ENCODE assay signal across 40 cellular contexts in genomic region chr6:143657809-143658208, GRCh38.
"Had no signal": no experiment of that assay in that cellular context is flagged by ENCODE, and none has a peak within 500 bp of the region (broad histone marks: within the 10 kb centered on the region; RNA-seq: fewer than 3 reads in every experiment).

No MANE protein-coding gene starts in this region.

- ATAC-seq: activated naive CD4-positive, alpha-beta T cell treated with anti-CD3 and anti-CD28 coated beads, Interleukin-2, amount 50 U/mL, for 72 hours; activated naive CD8-positive, alpha-beta T cell treated with anti-CD3 and anti-CD28 coated beads, Interleukin-2, amount 50 U/mL, for 24 hours; activated T-cell treated with anti-CD3 and anti-CD28 coated beads, Interleukin-2, amount 50 U/mL, for 4 hours; activated T-cell treated with anti-CD3 and anti-CD28 coated beads, Interleukin-2, amount 50 U/mL, for 72 hours; activated T-helper 17 cell treated with anti-CD3 and anti-CD28 coated beads, Interleukin-2, amount 50 U/mL, for 72 hours; body of pancreas had no signal

- H3K4me1 Mint-ChIP-seq: activated naive CD4-positive, alpha-beta T cell treated with anti-CD3 and anti-CD28 coated beads, Interleukin-2, amount 10 ng/mL, durations not matched to agents 7 days and 5 days; activated naive CD4-positive, alpha-beta T cell treated with anti-CD3 and anti-CD28 coated beads, Interleukin-2, amount 50 U/mL, for 24 hours; activated naive CD8-positive, alpha-beta T cell treated with anti-CD3 and anti-CD28 coated beads for 36 hours; activated naive CD8-positive, alpha-beta T cell treated with anti-CD3 and anti-CD28 coated beads, Interleukin-2, amount 10 ng/mL, durations not matched to agents 7 days and 5 days; activated naive CD8-positive, alpha-beta T cell treated with anti-CD3 and anti-CD28 coated beads, Interleukin-2, amount 50 U/mL, for 24 hours; activated T-helper 17 cell treated with anti-CD3 and anti-CD28 coated beads, Interleukin-2, amount 50 U/mL, for 72 hours; brain had no signal

- H3K36me3 ChIP-seq: adrenal gland, ascending aorta, brain microvascular endothelial cell, breast epithelium, cardiac muscle cell had no signal

- H3K4me3 ChIP-seq: adrenal gland, ascending aorta, body of pancreas, breast epithelium, cardiac muscle cell had no signal

- H3K4me1 ChIP-seq: adrenal gland, body of pancreas, breast epithelium had no signal

- H3K27me3 Mint-ChIP-seq: activated naive CD4-positive, alpha-beta T cell treated with anti-CD3 and anti-CD28 coated beads, Interleukin-2, amount 10 ng/mL, durations not matched to agents 7 days and 5 days; activated naive CD4-positive, alpha-beta T cell treated with anti-CD3 and anti-CD28 coated beads, Interleukin-2, amount 50 U/mL, for 24 hours; activated naive CD8-positive, alpha-beta T cell; activated naive CD8-positive, alpha-beta T cell treated with anti-CD3 and anti-CD28 coated beads for 36 hours; activated naive CD8-positive, alpha-beta T cell treated with anti-CD3 and anti-CD28 coated beads, Interleukin-2, amount 10 ng/mL, durations not matched to agents 7 days and 5 days; activated naive CD8-positive, alpha-beta T cell treated with anti-CD3 and anti-CD28 coated beads, Interleukin-2, amount 50 U/mL, for 24 hours; activated T-cell treated with anti-CD3 and anti-CD28 coated beads, Interleukin-2, amount 50 U/mL, for 24 hours; activated T-helper 17 cell treated with anti-CD3 and anti-CD28 coated beads, Interleukin-2, amount 50 U/mL, for 72 hours; brain; central memory CD8-positive, alpha-beta T cell had no signal

- H3K9me3 ChIP-seq: adrenal gland, ascending aorta, body of pancreas had no signal

- H3K27ac ChIP-seq: adrenal gland, ascending aorta, body of pancreas, brain microvascular endothelial cell, breast epithelium, cardiac muscle cell had no signal

- H3K27me3 ChIP-seq: adrenal gland, ascending aorta, body of pancreas, brain microvascular endothelial cell, breast epithelium, cardiac muscle cell had no signal

- H3K36me3 Mint-ChIP-seq: brain had no signal

- H3K4me3 Mint-ChIP-seq: activated naive CD4-positive, alpha-beta T cell treated with anti-CD3 and anti-CD28 coated beads for 36 hours; activated naive CD4-positive, alpha-beta T cell treated with anti-CD3 and anti-CD28 coated beads, Interleukin-2, amount 10 ng/mL, durations not matched to agents 7 days and 5 days; activated naive CD4-positive, alpha-beta T cell treated with anti-CD3 and anti-CD28 coated beads, Interleukin-2, amount 50 U/mL, for 24 hours; activated naive CD8-positive, alpha-beta T cell; activated naive CD8-positive, alpha-beta T cell treated with anti-CD3 and anti-CD28 coated beads for 36 hours; activated naive CD8-positive, alpha-beta T cell treated with anti-CD3 and anti-CD28 coated beads, Interleukin-2, amount 10 ng/mL, durations not matched to agents 7 days and 5 days; activated naive CD8-positive, alpha-beta T cell treated with anti-CD3 and anti-CD28 coated beads, Interleukin-2, amount 50 U/mL, for 24 hours; activated T-cell treated with anti-CD3 and anti-CD28 coated beads, Interleukin-2, amount 50 U/mL, for 24 hours; activated T-cell treated with anti-CD3 and anti-CD28 coated beads, Interleukin-2, amount 50 U/mL, for 4 hours; activated T-cell treated with anti-CD3 and anti-CD28 coated beads, Interleukin-2, amount 50 U/mL, for 72 hours; activated T-helper 1 cell treated with anti-CD3 and anti-CD28 coated beads, Interleukin-12 subunit alpha, Interleukin-12 subunit beta, Interleukin-2, Interleukin-4 antibody, amounts not matched to agents 30 ng/mL and 10 ng/mL and 1 ng/mL, durations not matched to agents 14 hours and 24 hours and 36 hours; activated T-helper 17 cell treated with anti-CD3 and anti-CD28 coated beads, Interleukin-2, amount 50 U/mL, for 72 hours; brain; central memory CD8-positive, alpha-beta T cell had no signal

- H3K27ac Mint-ChIP-seq: activated naive CD4-positive, alpha-beta T cell treated with anti-CD3 and anti-CD28 coated beads for 36 hours; activated naive CD4-positive, alpha-beta T cell treated with anti-CD3 and anti-CD28 coated beads, Interleukin-2, amount 10 ng/mL, durations not matched to agents 7 days and 5 days; activated naive CD4-positive, alpha-beta T cell treated with anti-CD3 and anti-CD28 coated beads, Interleukin-2, amount 50 U/mL, for 24 hours; activated naive CD8-positive, alpha-beta T cell; activated naive CD8-positive, alpha-beta T cell treated with anti-CD3 and anti-CD28 coated beads for 36 hours; activated naive CD8-positive, alpha-beta T cell treated with anti-CD3 and anti-CD28 coated beads, Interleukin-2, amount 10 ng/mL, durations not matched to agents 7 days and 5 days; activated naive CD8-positive, alpha-beta T cell treated with anti-CD3 and anti-CD28 coated beads, Interleukin-2, amount 50 U/mL, for 24 hours; activated T-cell treated with anti-CD3 and anti-CD28 coated beads, Interleukin-2, amount 50 U/mL, for 24 hours; activated T-cell treated with anti-CD3 and anti-CD28 coated beads, Interleukin-2, amount 50 U/mL, for 72 hours; activated T-helper 1 cell treated with anti-CD3 and anti-CD28 coated beads, Interleukin-12 subunit alpha, Interleukin-12 subunit beta, Interleukin-2, Interleukin-4 antibody, amounts not matched to agents 30 ng/mL and 10 ng/mL and 1 ng/mL, durations not matched to agents 14 hours and 24 hours and 36 hours; activated T-helper 17 cell treated with anti-CD3 and anti-CD28 coated beads, Interleukin-2, amount 50 U/mL, for 72 hours; activated T-helper 2 cell treated with anti-CD3 and anti-CD28 coated beads, Interferon-gamma antibody, Interleukin-2, Interleukin-4, amounts not matched to agents 10 μg/mL and 5 μg/mL and 100 μg/mL, durations not matched to agents 14 hours and 24 hours and 36 hours; brain had no signal

- FAIRE-seq: astrocyte, bronchial epithelial cell had no signal

- DNase-seq: activated effector memory CD4-positive, alpha-beta T cell treated with anti-CD3 and anti-CD28 coated beads, Interleukin-2, amount 50 U/mL, for 16 hours; activated effector memory CD4-positive, alpha-beta T cell treated with Interleukin-2 at 50 U/mL for 16 hours; activated gamma-delta T cell; activated gamma-delta T cell treated with Interleukin-2 at 50 U/mL for 16 hours; activated naive CD4-positive, alpha-beta T cell; activated naive CD4-positive, alpha-beta T cell treated with anti-CD3 and anti-CD28 coated beads for 36 hours; activated naive CD4-positive, alpha-beta T cell treated with anti-CD3 and anti-CD28 coated beads, Interleukin-2, amount 10 ng/mL, durations not matched to agents 7 days and 5 days; activated naive CD4-positive, alpha-beta T cell treated with anti-CD3 and anti-CD28 coated beads, Interleukin-2, amount 50 U/mL, for 16 hours; activated naive CD4-positive, alpha-beta T cell treated with Interleukin-2 at 50 U/mL for 16 hours; activated naive CD8-positive, alpha-beta T cell treated with anti-CD3 and anti-CD28 coated beads for 36 hours; activated naive CD8-positive, alpha-beta T cell treated with anti-CD3 and anti-CD28 coated beads, Interleukin-2, amount 10 ng/mL, durations not matched to agents 7 days and 5 days; activated naive CD8-positive, alpha-beta T cell treated with anti-CD3 and anti-CD28 coated beads, Interleukin-2, amount 50 U/mL, for 24 hours; activated T-cell treated with anti-CD3 and anti-CD28 coated beads, Interleukin-2, amount 50 U/mL, for 1 hour; activated T-cell treated with anti-CD3 and anti-CD28 coated beads, Interleukin-2, amount 50 U/mL, for 24 hours; activated T-cell treated with anti-CD3 and anti-CD28 coated beads, Interleukin-2, amount 50 U/mL, for 4 hours; activated T-cell treated with anti-CD3 and anti-CD28 coated beads, Interleukin-2, amount 50 U/mL, for 48 hours; activated T-cell treated with anti-CD3 and anti-CD28 coated beads, Interleukin-2, amount 50 U/mL, for 72 hours; adrenal gland; amniotic stem cell; amygdala; anterior cingulate cortex; aorta; body of pancreas; brain microvascular endothelial cell; caudate nucleus; central memory CD4-positive, alpha-beta T cell; cerebellar nuclear complex had no signal
